20 cellular contexts compared by ENCODE assay signal in genomic region chrX:133913009-133913408, GRCh38.
DNase-seq lines count a peak whose midpoint lies in the region; ATAC-seq and TF ChIP-seq lines count a peak whose summit lies in the region.
"Had no signal": no experiment of that assay in that cellular context is flagged by ENCODE, and none has a peak within 500 bp of the region (broad histone marks: within the 10 kb centered on the region; RNA-seq: fewer than 3 reads in every experiment).

No MANE protein-coding gene starts in this region.

- H3K9me3 ChIP-seq in HUES6 (ENCODE audit: control insufficient read depth, insufficient read depth, low read depth, low read length): no peaks in the 10 kb centered on the region
- H3K9me3 ChIP-seq in iPS-15b (ENCODE audit: control insufficient read depth, insufficient read depth, low read length): no peaks in the 10 kb centered on the region
- H3K9me3 ChIP-seq in neuronal stem cell (replicated peaks in 1 of 2; ENCODE audit: control insufficient read depth in 2 of 2, insufficient read depth in 1 of 2, low read depth in 1 of 2, low read length in 2 of 2): peaks cover 0 to 6% of the 10 kb centered on the region in 2 donors
- H3K9me3 ChIP-seq: Peyer's patch had no signal

- no peak overlapping the region for H3K18ac ChIP-seq in neuronal stem cell (ENCODE audit: low read length)

- DNase-seq in WTC11 (ENCODE audit: low spot score) (no peak), neuronal stem cell (ENCODE audit: low spot score) (no peak), NCI-H345 (lab: John Stamatoyannopoulos, UW) (no peak)
- DNase-seq in activated CD4-positive, CD25-positive, alpha-beta regulatory T cell (lab: John Stamatoyannopoulos, UW): no peak
- DNase-seq: CD4-positive, CD25-positive, alpha-beta regulatory T cell; DMS79; H7; HFFc6; KBM-7; NCI-H1092; NCI-H1436 treated with DMSO at 0.1 percent for 48 hours; NCI-H1930; NCI-H2227 treated with DMSO at 0.1 percent for 48 hours; NCI-H510A treated with DMSO at 0.1 percent for 48 hours; NCI-H748 treated with DMSO at 0.1 percent for 48 hours; NK-92 treated with Interleukin-12 subunit alpha and Interleukin-12 subunit beta, amount 100 ng/mL, for 24 hours; Peyer's patch had no signal

- peak overlapping the region; percentile 38 for H3K9ac ChIP-seq in HUES6 (ENCODE audit: low read length)
- no peak overlapping the region for H3K9ac ChIP-seq in iPS-15b (ENCODE audit: low read depth, low read length)
- H3K9ac ChIP-seq in neuronal stem cell (ENCODE audit: low read depth, low read length, poor library complexity): no peak overlapping the region

- H3K4me3 ChIP-seq in HUES6 (ENCODE audit: low read depth, low read length): peak overlapping the region; percentile 40; the same call in 1 of the 2 replicates
- H3K4me3 ChIP-seq in iPS-15b (ENCODE audit: low read depth, low read length): peak overlapping the region; percentile 0
- no peak overlapping the region for H3K4me3 ChIP-seq in neuronal stem cell (ENCODE audit: low read length in 2 of 2)
- H3K4me3 ChIP-seq: Peyer's patch had no signal

- WGBS in neuronal stem cell (ENCODE audit: extremely low coverage in 2 of 2, insufficient read length in 2 of 2, insufficient replicate concordance in 1 of 2), 2 donors: no CpG with 5 or more reads among the region's 1 CpG

- H2BK120ac ChIP-seq in neuronal stem cell (ENCODE audit: low read depth, low read length): no peak overlapping the region

- no peak overlapping the region for H2AFZ ChIP-seq in neuronal stem cell (ENCODE audit: low read length)

- H3K4ac ChIP-seq in neuronal stem cell (ENCODE audit: low read length): no peak overlapping the region

- H3K27me3 ChIP-seq in HUES6 (ENCODE audit: control insufficient read depth, insufficient read depth, low read length) (no peaks in the 10 kb centered on the region; the same call in 1 of the 2 replicates), iPS-15b (ENCODE audit: control insufficient read depth, insufficient read depth, low read length) (no peaks in the 10 kb centered on the region), neuronal stem cell (ENCODE audit: control insufficient read depth in 3 of 3, insufficient read depth in 3 of 3, low read depth in 1 of 3, low read length in 3 of 3) (no peaks in the 10 kb centered on the region)
- H3K27me3 ChIP-seq: Peyer's patch had no signal

- H3K36me3 Mint-ChIP-seq in WTC11: peaks cover 7% of the 10 kb centered on the region; the same call in 1 of the 2 replicates
- H3K36me3 Mint-ChIP-seq: CD4-positive, CD25-positive, alpha-beta regulatory T cell had no signal

- no peaks in the 10 kb centered on the region for H3K9me3 Mint-ChIP-seq in WTC11
- H3K9me3 Mint-ChIP-seq: HFFc6 had no signal

- no peaks in the 10 kb centered on the region for H3K27me3 Mint-ChIP-seq in WTC11 (ENCODE audit: low read depth)
- H3K27me3 Mint-ChIP-seq: CD4-positive, CD25-positive, alpha-beta regulatory T cell had no signal

- no peak overlapping the region for H3K14ac ChIP-seq in neuronal stem cell (ENCODE audit: low read length)

- H3K36me3 ChIP-seq in HUES6 (ENCODE audit: control insufficient read depth, insufficient read depth, low read length) (no peaks in the 10 kb centered on the region), iPS-15b (ENCODE audit: control insufficient read depth, insufficient read depth, low read length) (no peaks in the 10 kb centered on the region), neuronal stem cell (replicated peaks in 1 of 2; ENCODE audit: control insufficient read depth in 2 of 2, insufficient read depth in 2 of 2, low read length in 2 of 2) (no peaks in the 10 kb centered on the region)
- H3K36me3 ChIP-seq: Peyer's patch had no signal

- H3K27ac Mint-ChIP-seq in WTC11: peak overlapping the region; percentile 85
- H3K27ac Mint-ChIP-seq: CD4-positive, CD25-positive, alpha-beta regulatory T cell; HFFc6 had no signal

- H2BK15ac ChIP-seq in neuronal stem cell (ENCODE audit: low read length): no peak overlapping the region

- CTCF ChIA-PET in WTC11 (lab: Charles Lee): interaction anchor here (0.6 to 3.2 kb wide), 8 partner anchors 9 to 919 kb away, joined by 3 to 13 read pairs (median 6); no protein-coding TSS in a partner anchor

- H2AK5ac ChIP-seq in neuronal stem cell (ENCODE audit: low read depth, low read length): no peak overlapping the region

- no peak overlapping the region for H4K8ac ChIP-seq in neuronal stem cell (ENCODE audit: low read depth, low read length)

- H3K4me1 ChIP-seq in HUES6 (ENCODE audit: control insufficient read depth, insufficient read depth, low read length) (peaks cover 30% of the 10 kb centered on the region), iPS-15b (ENCODE audit: control insufficient read depth, insufficient read depth, low read length) (peaks cover 27% of the 10 kb centered on the region), neuronal stem cell (ENCODE audit: control insufficient read depth in 2 of 2, insufficient read depth in 1 of 2, low read depth in 1 of 2, low read length in 2 of 2) (peaks cover 3 to 8% of the 10 kb centered on the region in 2 donors)
- H3K4me1 ChIP-seq: Peyer's patch had no signal

- peaks cover 29% of the 10 kb centered on the region for H3K4me1 Mint-ChIP-seq in WTC11
- H3K4me1 Mint-ChIP-seq: CD4-positive, CD25-positive, alpha-beta regulatory T cell had no signal

- H4K91ac ChIP-seq in neuronal stem cell (ENCODE audit: low read depth, low read length, poor library complexity): no peak overlapping the region

- H3K27ac ChIP-seq in HUES6 (ENCODE audit: low read depth, low read length) (peak overlapping the region; percentile 72; the same call in 1 of the 2 replicates), neuronal stem cell (replicated peaks; ENCODE audit: low read length) (peak overlapping the region; percentile 34)
- H3K27ac ChIP-seq: Peyer's patch had no signal

- ATAC-seq in WTC11 (peak; percentile 65), GM21529 (IDR thresholded peaks at IDR 0.05; ENCODE audit: unreplicated experiment) (no peak)

- no peak overlapping the region for H2BK12ac ChIP-seq in neuronal stem cell (ENCODE audit: low read length)

- H2BK5ac ChIP-seq in neuronal stem cell (ENCODE audit: low read length): no peak overlapping the region

- no peak overlapping the region for H3K23ac ChIP-seq in neuronal stem cell (ENCODE audit: low read depth, low read length, poor library complexity)

- TF ChIP-seq CTCF in WTC11 (IDR thresholded peaks at IDR 0.05): no peak

- POLR2A ChIA-PET in WTC11 (lab: Charles Lee): interaction anchor here (0.6 kb wide), 1 partner anchor 38 kb away, joined by 3 read pairs; no protein-coding TSS in a partner anchor

- no peaks in the 10 kb centered on the region for H3K79me1 ChIP-seq in neuronal stem cell (ENCODE audit: low read depth, low read length)

- peak overlapping the region; percentile 11 for H3K4me2 ChIP-seq in neuronal stem cell (ENCODE audit: insufficient read depth, low read length, poor library complexity, severe bottlenecking)

- peak overlapping the region; percentile 29 for H3K4me3 Mint-ChIP-seq in WTC11
- H3K4me3 Mint-ChIP-seq: CD4-positive, CD25-positive, alpha-beta regulatory T cell; HFFc6 had no signal

TF ChIP-seq in WTC11, 78 proteins besides CTCF, POLR2A, EP300 and RAD21:
- TF ChIP-seq FOXP1 (CRISPR knock-in tag; IDR thresholded peaks at IDR 0.05; ENCODE audit: borderline replicate concordance) (no peak), ATF1 (CRISPR knock-in tag; IDR thresholded peaks at IDR 0.05) (no peak), ARID4B (CRISPR knock-in tag; IDR thresholded peaks at IDR 0.05; ENCODE audit: borderline replicate concordance) (no peak), ZBTB21 (CRISPR knock-in tag; IDR thresholded peaks at IDR 0.05; ENCODE audit: borderline replicate concordance) (no peak), TP53 (CRISPR knock-in tag; IDR thresholded peaks at IDR 0.05) (no peak), ZBTB43 (CRISPR knock-in tag; IDR thresholded peaks at IDR 0.05) (no peak), GTF2I (CRISPR knock-in tag; conservative IDR thresholded peaks at IDR 0.05) (no peak), SMAD4 (CRISPR knock-in tag; IDR thresholded peaks at IDR 0.05) (no peak)
TF ChIP-seq in WTC11: peak in this region for 0.

Comparison
In these comparisons a context has a peak if more than half of its experiments do, and no peak if none do; other contexts are left out.
1. H3K4me3 ChIP-seq: peak in HUES6 (single experiment) and iPS-15b (single experiment); none in neuronal stem cell (0 of 2).